ENCODE assay signal across 10 cellular contexts in genomic region chr1:184002071-184002470, GRCh38. TPM values are rescaled to one million over a fixed set of nuclear protein-coding genes. Genes with fewer than 3 reads are reported as not detected.
A peak's percentile ranks its signal among the peaks of the same experiment; 100 is the strongest.
DNase-seq lines count a peak whose midpoint lies in the region; ATAC-seq and TF ChIP-seq lines count a peak whose summit lies in the region.
"Had no signal": no experiment of that assay in that cellular context is flagged by ENCODE, and none has a peak within 500 bp of the region (broad histone marks: within the 10 kb centered on the region; RNA-seq: fewer than 3 reads in every experiment).

No MANE protein-coding gene starts in this region.

- no peaks in the 10 kb centered on the region for H3K4me1 Mint-ChIP-seq in endothelial cell (ENCODE audit: unreplicated experiment)

- H3K4me1 ChIP-seq in upper lobe of right lung: no peaks in the 10 kb centered on the region

- H3K27me3 ChIP-seq in upper lobe of right lung: no peaks in the 10 kb centered on the region

- no peaks in the 10 kb centered on the region for H3K9me3 ChIP-seq in upper lobe of right lung

- H3K36me3 ChIP-seq in upper lobe of right lung: no peaks in the 10 kb centered on the region

- no peak overlapping the region for H3K4me3 ChIP-seq in upper lobe of right lung

- ATAC-seq in upper lobe of right lung: no peak

- H3K4me3 Mint-ChIP-seq in endothelial cell (ENCODE audit: unreplicated experiment): no peak overlapping the region

- intact Hi-C loops in upper lobe of right lung (cut with DNase I): no loop called here

- TF ChIP-seq CTCF in upper lobe of right lung (IDR thresholded peaks at IDR 0.05) (no peak), endothelial cell (IDR thresholded peaks at IDR 0.05; ENCODE audit: unreplicated experiment) (no peak)

- DNase-seq in EL (peak; percentile 87), RPMI7951 (ENCODE audit: low read depth) (peak; percentile 87), fibroblast of gingiva (ENCODE audit: low read depth) (peak; percentile 38), non-pigmented ciliary epithelial cell (ENCODE audit: low read depth) (peak; percentile 85), upper lobe of right lung (no peak), NCI-H2171 (lab: John Stamatoyannopoulos, UW) (no peak), NCI-H524 treated with DMSO at 0.1 percent for 48 hours (lab: John Stamatoyannopoulos, UW) (no peak), endothelial cell (ENCODE audit: low spot score) (no peak)
- DNase-seq: stimulated activated CD4-positive, alpha-beta T cell treated with anti-CD3 and anti-CD28 coated beads, Interleukin-12 subunit alpha, Interleukin-12 subunit beta, amount 100 ng/mL, for 4 hours had no signal

- no peaks in the 10 kb centered on the region for H3K36me3 Mint-ChIP-seq in endothelial cell (ENCODE audit: low read depth, unreplicated experiment)

- H3K27me3 Mint-ChIP-seq in endothelial cell (ENCODE audit: unreplicated experiment): no peaks in the 10 kb centered on the region

- no peaks in the 10 kb centered on the region for H3K9me3 Mint-ChIP-seq in endothelial cell (ENCODE audit: unreplicated experiment)
- H3K9me3 Mint-ChIP-seq: activated T-helper 2 cell treated with anti-CD3 and anti-CD28 coated beads, Interferon-gamma antibody, Interleukin-2, Interleukin-4, amounts not matched to agents 10 μg/mL and 5 μg/mL and 100 μg/mL, durations not matched to agents 14 hours and 24 hours and 36 hours had no signal

- no peak overlapping the region for H3K27ac ChIP-seq in upper lobe of right lung

- H3K27ac Mint-ChIP-seq in endothelial cell (ENCODE audit: unreplicated experiment): no peak overlapping the region
- H3K27ac Mint-ChIP-seq: activated T-helper 2 cell treated with anti-CD3 and anti-CD28 coated beads, Interferon-gamma antibody, Interleukin-2, Interleukin-4, amounts not matched to agents 10 μg/mL and 5 μg/mL and 100 μg/mL, durations not matched to agents 14 hours and 24 hours and 36 hours had no signal

RNA-seq across cellular contexts. Expression of gene COLGALT2, which starts 35.5 kb away (rescaled TPM):
- total RNA-seq in RPMI7951 (2014; rRNA removed; shearing (Covaris generic)): 0.59 and 0.96 TPM in 2 replicates
- 7.4 TPM for total RNA-seq in upper lobe of right lung
- total RNA-seq in endothelial cell (ENCODE audit: unreplicated experiment): 0.72 TPM

RNA-seq across cellular contexts. Expression of gene TSEN15, which starts 49.5 kb away (rescaled TPM):
- total RNA-seq in RPMI7951 (2014; rRNA removed; shearing (Covaris generic)): 45.8 and 54.3 TPM in 2 replicates
- total RNA-seq in upper lobe of right lung: 27.2 TPM
- 19.6 TPM for total RNA-seq in endothelial cell (ENCODE audit: unreplicated experiment)

Comparison
In these comparisons a context has a peak if more than half of its experiments do, and no peak if none do; other contexts are left out.
1. DNase-seq: peak in EL (single experiment), RPMI7951 (single experiment), fibroblast of gingiva (single experiment) and non-pigmented ciliary epithelial cell (single experiment); none in upper lobe of right lung (single experiment), NCI-H2171 (single experiment), NCI-H524 treated with DMSO at 0.1 percent for 48 hours (single experiment) and endothelial cell (single experiment).